Comparison of ENCODE assay signal across 11 cellular contexts in the genomic region with DNA sequence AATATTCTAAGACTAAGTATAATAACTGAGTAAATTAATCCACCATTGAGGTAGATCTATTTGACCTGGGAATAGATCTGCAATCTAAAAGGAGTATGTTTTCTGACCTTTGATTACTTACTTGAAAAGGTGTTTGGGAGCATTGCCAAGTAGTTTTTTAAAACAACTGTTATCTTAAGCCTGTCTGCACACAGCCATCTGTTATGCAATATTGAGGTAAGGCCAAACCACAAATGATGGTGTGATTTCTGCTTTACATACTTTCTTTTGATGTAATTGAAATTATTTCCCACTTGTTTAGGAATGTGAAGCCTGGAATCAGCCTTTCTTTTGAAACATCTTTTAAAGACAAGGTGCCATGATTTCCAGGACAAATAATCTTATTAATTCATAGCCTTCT.
DNase-seq lines count a peak whose midpoint lies in the region; ATAC-seq, FAIRE-seq and TF ChIP-seq lines count a peak whose summit lies in the region.
"Had no signal": no experiment of that assay in that cellular context is flagged by ENCODE, and none has a peak within 500 bp of the region (broad histone marks: within the 10 kb centered on the region; RNA-seq: fewer than 3 reads in every experiment).

No MANE protein-coding gene starts in this region.

- intact Hi-C loops in uterus (cut with DNase I; ENCODE audit: low total_unique reads), result no loop called here

- H2AFZ ChIP-seq in keratinocyte (ENCODE audit: control insufficient read depth, low read length), result no peak overlapping the region

- H3K9ac ChIP-seq in BLaER1 treated with 17β-estradiol and CSF1 and Interleukin-3, amounts not matched to agents 10 nM and 100 nM, result no peak overlapping the region
- H3K9ac ChIP-seq in keratinocyte (ENCODE audit: control insufficient read depth, extremely low read depth, insufficient read depth, low read length), result no peak overlapping the region

- H3K9me3 Mint-ChIP-seq in osteocyte (ENCODE audit: unreplicated experiment), result no peaks in the 10 kb centered on the region

- no peaks in the 10 kb centered on the region for H4K20me1 ChIP-seq in BLaER1 treated with 17β-estradiol and CSF1 and Interleukin-3, amounts not matched to agents 10 nM and 100 nM
- H4K20me1 ChIP-seq in keratinocyte (ENCODE audit: control insufficient read depth, extremely low read depth, insufficient read depth, low read length), result no peaks in the 10 kb centered on the region

- no peak for TF ChIP-seq POLR2A in uterus (IDR thresholded peaks at IDR 0.05)

- peak overlapping the region in 6 of 11 experiments; percentile 37 to 64 (median 48); a peak in 12 of 22 replicates for H3K4me2 ChIP-seq in BLaER1 treated with 17β-estradiol and CSF1 and Interleukin-3, amounts not matched to agents 10 nM and 100 nM
- H3K4me2 ChIP-seq in keratinocyte (ENCODE audit: control insufficient read depth, extremely low read depth, insufficient read depth, low read depth, low read length), result no peak overlapping the region

- H3K4me1 Mint-ChIP-seq in osteocyte (ENCODE audit: unreplicated experiment), result peaks cover 48% of the 10 kb centered on the region

- no peak for ATAC-seq in HG02970 (IDR thresholded peaks at IDR 0.05; ENCODE audit: low FRiP score, unreplicated experiment)

- peak; percentile 39 for FAIRE-seq in keratinocyte (lab: Jason Lieb, UNC)

- no peak overlapping the region for H3K27ac ChIP-seq in BLaER1 treated with 17β-estradiol and CSF1 and Interleukin-3, amounts not matched to agents 10 nM and 100 nM
- H3K27ac ChIP-seq in keratinocyte (ENCODE audit: control insufficient read depth, insufficient read depth, low read length) (no peak overlapping the region), uterus (no peak overlapping the region)

- H3K27me3 ChIP-seq in BLaER1 treated with 17β-estradiol and CSF1 and Interleukin-3, amounts not matched to agents 10 nM and 100 nM, result no peaks in the 10 kb centered on the region
- H3K27me3 ChIP-seq in keratinocyte (ENCODE audit: control insufficient read depth, extremely low read depth, insufficient read depth, low read length) (no peaks in the 10 kb centered on the region), uterus (no peaks in the 10 kb centered on the region)

- peaks cover 0 to 17% (median 11%) of the 10 kb centered on the region in 10 experiments; a peak in 12 of 20 replicates for H3K4me1 ChIP-seq in BLaER1 treated with 17β-estradiol and CSF1 and Interleukin-3, amounts not matched to agents 10 nM and 100 nM
- H3K4me1 ChIP-seq in keratinocyte (ENCODE audit: control insufficient read depth, extremely low read depth, insufficient read depth, low read length) (peaks cover 14% of the 10 kb centered on the region), uterus (no peaks in the 10 kb centered on the region)

- no peak overlapping the region for H3K4me3 ChIP-seq in BLaER1 treated with 17β-estradiol and CSF1 and Interleukin-3, amounts not matched to agents 10 nM and 100 nM
- H3K4me3 ChIP-seq in keratinocyte (ENCODE audit: control insufficient read depth in 2 of 3, extremely low read depth in 1 of 3, insufficient read depth in 2 of 3, low read depth in 1 of 3, low read length in 3 of 3), result no peak overlapping the region
- no peak overlapping the region for H3K4me3 ChIP-seq in uterus

- no peak overlapping the region for H3K4me3 Mint-ChIP-seq in osteocyte (ENCODE audit: unreplicated experiment)

- dilution Hi-C loops in keratinocyte (cut with MboI; ENCODE audit: extremely low pct_ligation_motif_present, low sequenced_read_pairs), result no loop called here

- H3K27ac Mint-ChIP-seq in osteocyte (ENCODE audit: unreplicated experiment), result no peak overlapping the region

- DNase-seq in LHCN-M2 (ENCODE audit: low read depth) (peak; percentile 69), SW480 (ENCODE audit: low spot score) (peak; percentile 49), keratinocyte (ENCODE audit: low read depth, low spot score) (peak; percentile 19), uterus (no peak), osteocyte (ENCODE audit: extremely low spot score, unreplicated experiment) (no peak), DMS153 (lab: John Stamatoyannopoulos, UW) (no peak)
- DNase-seq: activated CD4-positive, CD25-positive, alpha-beta regulatory T cell treated with anti-CD3 and anti-CD28 coated beads, Interleukin-2, amount 50 U/mL, for 72 hours; amygdala; NCI-H510A treated with DMSO at 0.1 percent for 48 hours had no signal

- no peaks in the 10 kb centered on the region for H3K9me3 ChIP-seq in BLaER1 treated with 17β-estradiol and CSF1 and Interleukin-3, amounts not matched to agents 10 nM and 100 nM (replicated peaks in 1 of 11)
- no peaks in the 10 kb centered on the region for H3K9me3 ChIP-seq in keratinocyte (ENCODE audit: control insufficient read depth, low read depth, low read length)
- H3K9me3 ChIP-seq in uterus, result no peaks in the 10 kb centered on the region

- H3K36me3 ChIP-seq in BLaER1 treated with 17β-estradiol and CSF1 and Interleukin-3, amounts not matched to agents 10 nM and 100 nM, result peaks cover 55 to 88% (median 76%) of the 10 kb centered on the region in 11 experiments
- H3K36me3 ChIP-seq in keratinocyte (ENCODE audit: control insufficient read depth in 2 of 2, extremely low read depth in 1 of 2, insufficient read depth in 2 of 2, low read length in 2 of 2), result peaks cover 7 to 9% of the 10 kb centered on the region in 2 experiments
- H3K36me3 ChIP-seq in uterus, result no peaks in the 10 kb centered on the region

- no peaks in the 10 kb centered on the region for H3K79me2 ChIP-seq in keratinocyte (ENCODE audit: control insufficient read depth, insufficient read depth, low read length)

- H3K36me3 Mint-ChIP-seq in osteocyte (ENCODE audit: unreplicated experiment), result peaks cover 46% of the 10 kb centered on the region

- H3K27me3 Mint-ChIP-seq in osteocyte (ENCODE audit: unreplicated experiment), result no peaks in the 10 kb centered on the region

- TF ChIP-seq CTCF in keratinocyte (optimal IDR thresholded peaks at IDR 0.05 in 1 of 3, IDR thresholded peaks at IDR 0.05 in 1 of 3, conservative IDR thresholded peaks at IDR 0.05 in 1 of 3; ENCODE audit: extremely low read depth in 1 of 3, insufficient read depth in 2 of 3, low read length in 3 of 3) (no peak), uterus (IDR thresholded peaks at IDR 0.05) (no peak), osteocyte (IDR thresholded peaks at IDR 0.05) (no peak)

- H3K9me1 ChIP-seq in keratinocyte (ENCODE audit: control insufficient read depth, extremely low read depth, insufficient read depth, low read length), result no peaks in the 10 kb centered on the region

Comparison
In these comparisons a context has a peak if more than half of its experiments do, and no peak if none do; other contexts are left out.
1. DNase-seq: peak in LHCN-M2 (single experiment), SW480 (single experiment) and keratinocyte (single experiment); none in uterus (0 of 2), osteocyte (single experiment) and DMS153 (single experiment).